ENCODE assay signal across 8 cellular contexts in the genomic region with DNA sequence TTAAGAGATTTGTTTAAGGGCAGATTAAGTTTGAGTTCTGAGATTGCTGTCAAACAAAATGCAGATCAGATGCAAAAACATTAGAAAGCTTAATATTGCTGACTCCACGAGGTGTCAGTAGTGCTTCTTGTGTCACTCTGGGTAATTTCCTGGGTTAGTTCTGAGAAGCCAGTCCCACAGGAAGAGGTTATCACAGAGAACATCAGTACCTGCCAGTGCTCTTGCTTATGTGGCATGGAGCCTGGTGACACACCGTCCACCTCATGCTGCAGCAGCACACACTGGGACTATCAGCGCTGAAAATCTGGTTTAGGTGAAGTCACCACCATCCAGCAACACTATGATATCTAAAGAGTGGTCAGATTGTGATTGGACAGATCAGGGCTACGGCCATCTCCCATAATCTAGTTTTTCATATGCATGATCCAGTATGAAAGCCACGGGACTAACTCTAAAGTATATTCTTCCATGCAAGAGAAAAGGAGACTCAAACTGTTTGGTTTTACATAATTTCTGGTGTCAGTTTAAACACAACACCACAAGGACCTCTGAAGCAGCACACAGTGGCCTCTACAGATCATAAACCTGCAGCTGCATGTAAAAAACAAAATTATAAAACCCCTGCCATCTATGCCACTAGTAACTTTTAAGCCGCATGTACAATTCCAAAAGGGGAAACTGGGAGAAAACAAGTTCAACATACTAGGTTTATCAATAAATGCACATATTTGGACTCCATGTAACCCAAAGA. TPM values are rescaled to one million over a fixed set of nuclear protein-coding genes. Genes with fewer than 3 reads are reported as not detected.
A peak's percentile ranks its signal among the peaks of the same experiment; 100 is the strongest.
DNase-seq lines count a peak whose midpoint lies in the region; ATAC-seq and TF ChIP-seq lines count a peak whose summit lies in the region.

No MANE protein-coding gene starts in this region.

- H3K9ac ChIP-seq in endodermal cell (ENCODE audit: extremely low read depth, low read length, poor library complexity, severe bottlenecking) (no peak overlapping the region), parathyroid adenoma (no peak overlapping the region)

- H2AFZ ChIP-seq in parathyroid adenoma, result no peak overlapping the region

- no peak overlapping the region for H3K4me2 ChIP-seq in parathyroid adenoma (ENCODE audit: low read length)

- TF ChIP-seq CTCF in NB4 (IDR thresholded peaks at IDR 0.05; ENCODE audit: low read depth, low read length) (peak; percentile 46), endodermal cell (conservative IDR thresholded peaks at IDR 0.05) (peak; percentile 58), parathyroid adenoma (IDR thresholded peaks at IDR 0.05) (peak; percentile 36), coronary artery (IDR thresholded peaks at IDR 0.05) (no peak)

- DNase-seq in SKM-1 (lab: John Stamatoyannopoulos, UW; ENCODE audit: unreplicated experiment) (peak; percentile 13), SKM-1 treated with dmso at 0.1 percent for 144 hours (lab: John Stamatoyannopoulos, UW; ENCODE audit: unreplicated experiment) (no peak), NB4 (ENCODE audit: low read depth) (peak; percentile 65), endodermal cell (peak; percentile 53), coronary artery (ENCODE audit: low spot score) (no peak)
- peak; percentile 42 to 59 for DNase-seq in activated CD4-positive, alpha-beta T cell treated with anti-CD3 and anti-CD28 coated beads, Interleukin-2, amount 50 U/mL, for 48 hours

- no peak overlapping the region for H3K4me3 Mint-ChIP-seq in endodermal cell

- H3K36me3 ChIP-seq in endodermal cell (ENCODE audit: control insufficient read depth, insufficient read depth, low read length), result no peaks in the 10 kb centered on the region
- no peaks in the 10 kb centered on the region for H3K36me3 ChIP-seq in parathyroid adenoma (ENCODE audit: control insufficient read depth, insufficient read depth, low read length)

- WGBS in endodermal cell (ENCODE audit: insufficient coverage in 1 of 2, insufficient read length in 1 of 2), 2 experiments, result 67 to 79% methylated on average over 3 to 6 of the region's 6 CpGs

- H3K9me3 Mint-ChIP-seq in endodermal cell, result no peaks in the 10 kb centered on the region

- H3K9me3 ChIP-seq in endodermal cell (ENCODE audit: control insufficient read depth, low read length), result no peaks in the 10 kb centered on the region
- H3K9me3 ChIP-seq in parathyroid adenoma (ENCODE audit: control insufficient read depth, low read length), result no peaks in the 10 kb centered on the region

- H3K27ac Mint-ChIP-seq in endodermal cell, result no peak overlapping the region

- H3K27me3 ChIP-seq in endodermal cell (ENCODE audit: control insufficient read depth, insufficient read depth, low read length, poor library complexity, severe bottlenecking) (no peaks in the 10 kb centered on the region), parathyroid adenoma (ENCODE audit: control insufficient read depth, insufficient read depth, low read length) (no peaks in the 10 kb centered on the region)

- H3K4me3 ChIP-seq in NB4 (ENCODE audit: low read depth, low read length) (no peak overlapping the region), endodermal cell (ENCODE audit: low read length) (no peak overlapping the region), parathyroid adenoma (ENCODE audit: low read depth, low read length) (no peak overlapping the region), coronary artery (no peak overlapping the region)

- peaks cover 2% of the 10 kb centered on the region for H3K36me3 Mint-ChIP-seq in endodermal cell (ENCODE audit: low read depth)

- ATAC-seq in HG02642 (IDR thresholded peaks at IDR 0.05; ENCODE audit: poor library complexity, unreplicated experiment), result peak; percentile 72

- H3K4me1 ChIP-seq in endodermal cell (ENCODE audit: control insufficient read depth, insufficient read depth, low read length) (no peaks in the 10 kb centered on the region), parathyroid adenoma (peaks cover 5% of the 10 kb centered on the region)

- H3K27me3 Mint-ChIP-seq in endodermal cell (ENCODE audit: insufficient read depth), result no peaks in the 10 kb centered on the region

- H3K4me1 Mint-ChIP-seq in endodermal cell, result peaks cover 6% of the 10 kb centered on the region

- H3K27ac ChIP-seq in endodermal cell (ENCODE audit: low read depth, low read length) (no peak overlapping the region), parathyroid adenoma (peak overlapping the region; percentile 69), coronary artery (no peak overlapping the region)

- no peaks in the 10 kb centered on the region for H3K79me2 ChIP-seq in parathyroid adenoma

- no peak for TF ChIP-seq POLR2A in NB4 (IDR thresholded peaks at IDR 0.05; ENCODE audit: extremely low read depth, insufficient read length)

RNA-seq across cellular contexts. Expression of a gene that starts 36.1 kb away (rescaled TPM):
- total RNA-seq in endodermal cell, result 10 to 100 TPM; 19.1 to 26.7 TPM
- polyA plus RNA-seq in endodermal cell (2013, experiment 1 of 2), result 5.1 TPM
- 6.3 TPM for polyA plus RNA-seq in endodermal cell (2013, experiment 2 of 2)

Comparison
In these comparisons a context has a peak if more than half of its experiments do, and no peak if none do; other contexts are left out.
1. DNase-seq: peak in SKM-1 (single experiment), NB4 (single experiment), activated CD4-positive, alpha-beta T cell treated with anti-CD3 and anti-CD28 coated beads, Interleukin-2, amount 50 U/mL, for 48 hours (2 of 2) and endodermal cell (single experiment); none in SKM-1 treated with dmso at 0.1 percent for 144 hours (single experiment) and coronary artery (single experiment).